8 cellular contexts compared by ENCODE assay signal in the genomic region with DNA sequence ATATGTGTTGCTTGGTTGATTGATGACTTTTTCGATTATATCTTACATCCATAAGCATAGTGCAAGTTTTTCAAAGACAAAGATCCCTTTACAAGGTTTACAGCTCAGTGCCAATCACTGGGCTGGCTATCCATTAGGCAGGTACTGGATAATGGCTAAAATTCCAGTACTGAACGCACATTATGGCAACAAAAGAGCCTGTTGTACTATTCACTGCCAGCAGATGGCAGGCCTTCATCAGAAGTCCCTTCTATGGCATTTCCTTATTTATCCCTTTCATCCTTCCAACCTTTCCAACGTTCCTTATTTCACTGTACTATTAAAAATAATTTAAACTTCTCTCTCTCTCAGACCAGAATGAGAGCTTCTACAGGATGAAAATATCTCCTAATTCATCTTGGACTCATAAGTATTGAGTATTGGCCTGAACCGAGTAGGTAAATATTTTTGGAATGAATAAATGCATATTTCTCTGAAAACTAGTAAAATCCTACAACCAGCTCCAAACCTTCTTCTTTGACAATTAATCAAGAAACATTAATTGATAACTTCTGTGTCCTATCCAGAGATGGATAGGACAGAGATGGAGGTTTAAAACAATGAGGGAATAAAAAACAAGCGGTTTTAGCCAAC. TPM values are rescaled to one million over a fixed set of nuclear protein-coding genes. Genes with fewer than 3 reads are reported as not detected.
DNase-seq lines count a peak whose midpoint lies in the region; ATAC-seq lines count a peak whose summit lies in the region.

No MANE protein-coding gene starts in this region.

- WGBS in right cardiac atrium: 31% methylated on average over 5 of the region's 5 CpGs

- H3K27me3 ChIP-seq in right cardiac atrium (ENCODE audit: control insufficient read depth, insufficient read depth): no peaks in the 10 kb centered on the region

- H3K9me3 ChIP-seq in right cardiac atrium (ENCODE audit: control insufficient read depth, low read length): no peaks in the 10 kb centered on the region

- no peak overlapping the region for H3K27ac ChIP-seq in right cardiac atrium (ENCODE audit: low read length)

- intact Hi-C loops in right cardiac atrium (cut with DNase I): loop anchor here in 2 of 4 donors (2.0 to 10.0 kb wide), 2 partner anchors 56 to 58 kb away; a partner anchor contains a TSS

- DNase-seq in EL: peak; percentile 68
- peak; percentile 72 to 80 for DNase-seq in Kasumi-1 (lab: John Stamatoyannopoulos, UW)
- DNase-seq in SK-MEL-5 (ENCODE audit: low read depth, low spot score): peak; percentile 79
- peak in 35 of 56 donors; percentile 1 to 84 (median 25) for DNase-seq in amygdala (lab: John Stamatoyannopoulos, UW)
- DNase-seq in right cardiac atrium: peak in 2 of 3 donors; percentile 48 to 82
- DNase-seq in skeletal muscle cell (ENCODE audit: low read depth): peak; percentile 9
- DNase-seq in mesenteric fat pad (ENCODE audit: low spot score): no peak

- H3K4me1 ChIP-seq in right cardiac atrium (ENCODE audit: control insufficient read depth, insufficient read depth, low read length): no peaks in the 10 kb centered on the region

- H3K4me3 ChIP-seq in right cardiac atrium (ENCODE audit: low read length) (no peak overlapping the region), skeletal muscle cell (ENCODE audit: low read depth, low read length) (no peak overlapping the region)

- ATAC-seq in right cardiac atrium: peak; percentile 68 to 77
- no peak for ATAC-seq in HG02798 (IDR thresholded peaks at IDR 0.05; ENCODE audit: poor library complexity, unreplicated experiment)

- in situ Hi-C loops in SK-MEL-5 (cut with HindIII; ENCODE audit: low pct_unique_long_range_greater_than_20kb, low sequenced_read_pairs): no loop called here

RNA-seq across cellular contexts. Expression of a gene that starts 6.7 kb away (rescaled TPM):
- not detected in 2 replicates for total RNA-seq in SK-MEL-5 (2014; rRNA removed; shearing (Covaris generic))
- polyA plus RNA-seq in SK-MEL-5 (2015; cell fraction: cytosol; rRNA removed): not detected in 2 replicates
- polyA plus RNA-seq in SK-MEL-5 (2015; cell fraction: nucleus; rRNA removed): not detected in 2 replicates
- not detected for total RNA-seq in right cardiac atrium
- polyA plus RNA-seq in right cardiac atrium: not detected
- not detected for total RNA-seq in mesenteric fat pad

RNA-seq across cellular contexts. Expression of a gene that starts 44.3 kb away (rescaled TPM):
- 22.7 and 27.3 TPM in 2 replicates for total RNA-seq in SK-MEL-5 (2014; rRNA removed; shearing (Covaris generic))
- 18.7 and 33.0 TPM in 2 replicates for polyA plus RNA-seq in SK-MEL-5 (2015; cell fraction: cytosol; rRNA removed)
- 63.9 and 68.0 TPM in 2 replicates for polyA plus RNA-seq in SK-MEL-5 (2015; cell fraction: nucleus; rRNA removed)
- total RNA-seq in right cardiac atrium: 10 to 100 TPM; 34.9 to 71.6 (median 55.2) TPM
- 11.2 TPM for polyA plus RNA-seq in right cardiac atrium
- total RNA-seq in mesenteric fat pad: 39.3 TPM
